Comparison of ENCODE assay signal across 21 cellular contexts in genomic region chr5:77095189-77095588, GRCh38.
"Had no signal": no experiment of that assay in that cellular context is flagged by ENCODE, and none has a peak within 500 bp of the region (broad histone marks: within the 10 kb centered on the region; RNA-seq: fewer than 3 reads in every experiment).

No MANE protein-coding gene starts in this region.

- H3K27me3 ChIP-seq: adrenal gland, MG63 had no signal

- H3K27ac ChIP-seq: adrenal gland had no signal

- H3K4me3 ChIP-seq: adrenal gland, MG63 had no signal

- DNase-seq: activated CD4-positive, alpha-beta T cell treated with anti-CD3 and anti-CD28 coated beads for 48 hours; activated CD4-positive, alpha-beta T cell treated with anti-CD3 and anti-CD28 coated beads, Interleukin-2, amount 50 U/mL, for 4 hours; activated CD4-positive, CD25-positive, alpha-beta regulatory T cell treated with anti-CD3 and anti-CD28 coated beads, Interleukin-2, amount 50 U/mL, for 72 hours; activated CD8-positive, alpha-beta memory T cell treated with anti-CD3 and anti-CD28 coated beads, Interleukin-2, amount 50 U/mL, for 48 hours; activated CD8-positive, alpha-beta T cell treated with anti-CD3 and anti-CD28 coated beads, Interleukin-2, amount 10 ng/mL, durations not matched to agents 7 days and 5 days; activated naive CD4-positive, alpha-beta T cell treated with anti-CD3 and anti-CD28 coated beads, Interleukin-2, amount 50 U/mL, for 16 hours; activated naive CD8-positive, alpha-beta T cell treated with anti-CD3 and anti-CD28 coated beads, Interleukin-2, amount 10 ng/mL, durations not matched to agents 7 days and 5 days; activated T-cell treated with anti-CD3 and anti-CD28 coated beads, Interleukin-2, amount 50 U/mL, for 1 hour; adrenal gland; aorta; MG63; MV-4-11; NCI-H1092 treated with DMSO at 0.1 percent for 48 hours; NCI-H1436; NCI-H1694 treated with DMSO at 0.1 percent for 48 hours; NCI-H2029 treated with DMSO at 0.1 percent for 48 hours; NCI-H345; NCI-H510A treated with DMSO at 0.1 percent for 48 hours; NCI-H69; PC-3; SHP77 treated with DMSO at 0.1 percent for 48 hours had no signal
